In genomic region chr1:28104866-28105467, GRCh38 we compare ENCODE assay signal across 8 cellular contexts. TPM values are rescaled to one million over a fixed set of nuclear protein-coding genes. Genes with fewer than 3 reads are reported as not detected.
DNase-seq lines count a peak whose midpoint lies in the region; FAIRE-seq and TF ChIP-seq lines count a peak whose summit lies in the region.

No MANE protein-coding gene starts in this region.

- TF ChIP-seq CTCF in breast epithelium (IDR thresholded peaks at IDR 0.05) (no peak), kidney (IDR thresholded peaks at IDR 0.05; ENCODE audit: borderline replicate concordance, extremely low read depth, insufficient read depth) (no peak), testis (IDR thresholded peaks at IDR 0.05) (no peak)

- H3K9me3 ChIP-seq in breast epithelium: no peaks in the 10 kb centered on the region
- no peaks in the 10 kb centered on the region for H3K9me3 ChIP-seq in kidney (ENCODE audit: control insufficient read depth in 1 of 2, low read length in 2 of 2)
- no peaks in the 10 kb centered on the region for H3K9me3 ChIP-seq in testis

- intact Hi-C loops in breast epithelium (cut with DNase I; ENCODE audit: low total_unique reads) (no loop called here), kidney (cut with DNase I) (loop anchor here (10.0 kb wide), 1 partner anchor 100 kb away; no protein-coding TSS in a partner anchor), testis (cut with DNase I; ENCODE audit: low total_unique reads) (no loop called here)

- DNase-seq in SIG-M5 treated with dmso at 0.1 percent for 504 hours (lab: John Stamatoyannopoulos, UW; ENCODE audit: unreplicated experiment): peak; percentile 38
- no peak for DNase-seq in SIG-M5 (lab: John Stamatoyannopoulos, UW)
- no peak for DNase-seq in breast epithelium (ENCODE audit: low spot score in 2 of 2)
- DNase-seq in kidney: no peak
- peak; percentile 63 for DNase-seq in testis
- no peak for DNase-seq in NCI-H526 treated with DMSO at 0.1 percent for 48 hours (lab: John Stamatoyannopoulos, UW)
- DNase-seq in GM12891 (ENCODE audit: insufficient read length, low spot score): no peak
- no peak for DNase-seq in stimulated activated CD4-positive, alpha-beta T cell treated with anti-CD3 and anti-CD28 coated beads, Interleukin-4, amount 100 ng/mL, for 24 hours

- H3K27ac ChIP-seq in breast epithelium: peak overlapping the region; percentile 48 to 52
- H3K27ac ChIP-seq in kidney (ENCODE audit: low read depth in 2 of 2, low read length in 2 of 2): peak overlapping the region; percentile 15 to 52
- H3K27ac ChIP-seq in testis: no peak overlapping the region

- WGBS in testis, 2 donors: 20 to 28% methylated on average over 11 of the region's 11 CpGs

- peak overlapping the region in 1 of 2 donors; percentile 43 for H3K9ac ChIP-seq in kidney (ENCODE audit: low read length in 2 of 2)

- H3K4me1 ChIP-seq in breast epithelium (no peaks in the 10 kb centered on the region), kidney (ENCODE audit: control insufficient read depth in 1 of 2, insufficient read depth in 1 of 2, low read depth in 1 of 2, low read length in 2 of 2) (no peaks in the 10 kb centered on the region), testis (no peaks in the 10 kb centered on the region)

- H3K27me3 ChIP-seq in breast epithelium: no peaks in the 10 kb centered on the region
- H3K27me3 ChIP-seq in testis: no peaks in the 10 kb centered on the region

- no peaks in the 10 kb centered on the region for H3K36me3 ChIP-seq in breast epithelium
- no peaks in the 10 kb centered on the region for H3K36me3 ChIP-seq in kidney (ENCODE audit: control insufficient read depth in 1 of 2, insufficient read depth in 2 of 2, low read length in 2 of 2)
- no peaks in the 10 kb centered on the region for H3K36me3 ChIP-seq in testis (ENCODE audit: low read depth, missing control alignments)

- FAIRE-seq in kidney (lab: Jason Lieb, UNC): no peak
- FAIRE-seq in GM12891 (lab: Jason Lieb, UNC): no peak

- TF ChIP-seq POLR2A in breast epithelium (IDR thresholded peaks at IDR 0.05) (no peak), testis (IDR thresholded peaks at IDR 0.05) (no peak), GM12891 (IDR thresholded peaks at IDR 0.05; ENCODE audit: low read depth, low read length) (no peak)

- H3K4me3 ChIP-seq in breast epithelium (peak overlapping the region; percentile 12 to 47 (median 35)), kidney (ENCODE audit: low read length in 2 of 2) (peak overlapping the region; percentile 8 to 33), testis (peak overlapping the region; percentile 18 to 29)

TF ChIP-seq in GM12891, 5 proteins besides CTCF, POLR2A, EP300 and RAD21:
- no peak for TF ChIP-seq POLR2AphosphoS5 (IDR thresholded peaks at IDR 0.05; ENCODE audit: low read depth, low read length)
- no peak for TF ChIP-seq POU2F2 (IDR thresholded peaks at IDR 0.05; ENCODE audit: low read depth, low read length)
- no peak for TF ChIP-seq SPI1 (IDR thresholded peaks at IDR 0.05; ENCODE audit: low read depth, low read length)
- TF ChIP-seq PAX5 (IDR thresholded peaks at IDR 0.05; ENCODE audit: insufficient read depth, low read length, severe bottlenecking): no peak
- no peak for TF ChIP-seq TAF1 (IDR thresholded peaks at IDR 0.05; ENCODE audit: low read depth, low read length)

RNA-seq across cellular contexts. Expression of gene EYA3, which starts 16.6 kb away (rescaled TPM):
- total RNA-seq in breast epithelium (10 to 100 TPM; 12.2 to 22.6 (median 18.1) TPM), kidney (32.0 TPM), testis (10 to 100 TPM; 31.5 to 41.9 TPM)
- polyA plus RNA-seq in kidney (ENCODE audit: insufficient read depth, low read depth, low replicate concordance) (10.2 TPM), testis (ENCODE audit: insufficient read depth, low read depth, low replicate concordance) (28.3 TPM)
- polyA plus RNA-seq in GM12891 (2012; ENCODE audit: low read depth, missing spikeins): 10.0 TPM

Comparison
In these comparisons a context has a peak if more than half of its experiments do, and no peak if none do; other contexts are left out.
1. DNase-seq: peak in SIG-M5 treated with dmso at 0.1 percent for 504 hours (single experiment) and testis (single experiment); none in SIG-M5 (single experiment), breast epithelium (0 of 2), kidney (single experiment), NCI-H526 treated with DMSO at 0.1 percent for 48 hours (single experiment), GM12891 (single experiment) and stimulated activated CD4-positive, alpha-beta T cell treated with anti-CD3 and anti-CD28 coated beads, Interleukin-4, amount 100 ng/mL, for 24 hours (single experiment).
2. H3K27ac ChIP-seq: peak in breast epithelium (2 of 2) and kidney (2 of 2); none in testis (0 of 2).
3. Peak in every context shown above with its lines, with median percentiles within 50 percentile points of each other: H3K4me3 ChIP-seq.